Comparison of ENCODE assay signal across 8 cellular contexts in genomic region chr16:28538733-28539596, GRCh38. TPM values are rescaled to one million over a fixed set of nuclear protein-coding genes. Genes with fewer than 3 reads are reported as not detected.
DNase-seq lines count a peak whose midpoint lies in the region; ATAC-seq and TF ChIP-seq lines count a peak whose summit lies in the region.

NUPR1 (minus strand) TSS chr16:28538974; CDS start chr16:28538907, 67 bp downstream.

- ATAC-seq in HG02678 (IDR thresholded peaks at IDR 0.05; ENCODE audit: unreplicated experiment): no peak
- ATAC-seq in HG03460 (IDR thresholded peaks at IDR 0.05; ENCODE audit: unreplicated experiment): no peak
- ATAC-seq in HG03045 (IDR thresholded peaks at IDR 0.05; ENCODE audit: unreplicated experiment): no peak

- H3K4me3 ChIP-seq in WI38 (ENCODE audit: low read depth, low read length): peak within 1 kb of the TSS; percentile 71

- no peak for TF ChIP-seq CTCF in WI38 (IDR thresholded peaks at IDR 0.05; ENCODE audit: low read depth, low read length)

- DNase-seq in ELF-1 (ENCODE audit: low read depth, low spot score) (peak; percentile 57), head of caudate nucleus (peak; percentile 36 to 91 (median 74)), posterior vena cava (ENCODE audit: low spot score) (peak; percentile 97), NCI-H345 (lab: John Stamatoyannopoulos, UW) (no peak)

- intact Hi-C loops in head of caudate nucleus (cut with DNase I) (no loop called here), posterior vena cava (cut with DNase I) (no loop called here)

RNA-seq across cellular contexts. Expression of gene NUPR1, which starts in this region (rescaled TPM):
- 100 to 1,000 TPM in 1 of 2 donors, 10 to 100 TPM in 1; 95.3 to 159 TPM for total RNA-seq in posterior vena cava
